Comparison of ENCODE assay signal across 15 cellular contexts in genomic region chr7:132028144-132028920, GRCh38.
"Had no signal": no experiment of that assay in that cellular context is flagged by ENCODE, and none has a peak within 500 bp of the region (broad histone marks: within the 10 kb centered on the region; RNA-seq: fewer than 3 reads in every experiment).

No MANE protein-coding gene starts in this region.

- H3K27me3 ChIP-seq: cardiac muscle cell, upper lobe of right lung had no signal

- H3K36me3 ChIP-seq: cardiac muscle cell, thoracic aorta, upper lobe of right lung had no signal

- H3K4me3 ChIP-seq: cardiac muscle cell, hepatocyte, lung, thoracic aorta, upper lobe of right lung had no signal

- ATAC-seq: effector memory CD8-positive, alpha-beta T cell; left lobe of liver; stimulated activated naive B cell treated with anti-CD40 and anti-IgM and Interleukin-4, amounts not matched to agents 10 μg/mL and 1 μg/mL and 100 μg/mL, for 72 hours had no signal

- H3K27ac ChIP-seq: cardiac muscle cell, hepatocyte, thoracic aorta, upper lobe of right lung had no signal

- H3K9me3 ChIP-seq: thoracic aorta, upper lobe of right lung had no signal

- DNase-seq: activated CD4-positive, alpha-beta T cell treated with anti-CD3 and anti-CD28 coated beads, Interleukin-2, amount 50 U/mL, for 4 hours; activated gamma-delta T cell treated with Interleukin-2 at 50 U/mL for 16 hours; effector memory CD8-positive, alpha-beta T cell; foreskin fibroblast; midbrain; nephron progenitor cell; nucleus accumbens; retina; stimulated activated naive B cell treated with anti-CD40 and anti-IgM and Interleukin-4, amounts not matched to agents 10 μg/mL and 1 μg/mL and 100 μg/mL, for 72 hours; upper lobe of right lung had no signal

- H3K4me2 ChIP-seq: hepatocyte had no signal

- H2AFZ ChIP-seq: hepatocyte had no signal
